13 cellular contexts compared by ENCODE assay signal in genomic region chr16:70696368-70696767, GRCh38. TPM values are rescaled to one million over a fixed set of nuclear protein-coding genes. Genes with fewer than 3 reads are reported as not detected.
DNase-seq lines count a peak whose midpoint lies in the region; ATAC-seq and TF ChIP-seq lines count a peak whose summit lies in the region.
"Had no signal": no experiment of that assay in that cellular context is flagged by ENCODE, and none has a peak within 500 bp of the region (broad histone marks: within the 10 kb centered on the region; RNA-seq: fewer than 3 reads in every experiment).

No MANE protein-coding gene starts in this region.

- H3K4me1 ChIP-seq in adrenal gland (replicated peaks in 1 of 2) = peaks cover 30 to 57% of the 10 kb centered on the region in 2 donors
- peaks cover 8 to 97% (median 62%) of the 10 kb centered on the region in 4 donors for H3K4me1 ChIP-seq in tibial nerve

- H3K4me3 ChIP-seq in adrenal gland (no peak overlapping the region), tibial nerve (no peak overlapping the region)

- no peak for DNase-seq in activated naive CD4-positive, alpha-beta T cell treated with anti-CD3 and anti-CD28 coated beads for 36 hours
- no peak for DNase-seq in activated naive CD4-positive, alpha-beta T cell (lab: John Stamatoyannopoulos, UW)
- DNase-seq in adrenal gland = no peak
- DNase-seq in mesothelial cell of epicardium (ENCODE audit: low spot score in 2 of 2, unreplicated experiment in 2 of 2) = no peak
- DNase-seq in tibial nerve (ENCODE audit: low spot score in 2 of 2) = no peak
- no peak for DNase-seq in Ammon's horn (ENCODE audit: low spot score)
- DNase-seq in mucosa of gallbladder (ENCODE audit: low spot score) = no peak
- no peak for DNase-seq in left colon
- DNase-seq: Karpas-422; NCI-H2081 treated with DMSO at 0.1 percent for 48 hours; nucleus accumbens; stimulated activated CD4-positive, alpha-beta T cell treated with anti-CD3 and anti-CD28 coated beads, Interleukin-2, amount 100 ng/mL, for 48 hours; T-helper 9 cell had no signal

- CTCF ChIA-PET in activated naive CD4-positive, alpha-beta T cell treated with anti-CD3 and anti-CD28 coated beads for 36 hours (lab: Charles Lee) = interaction anchor here (0.8 to 2.7 kb wide), 2 partner anchors 16 to 75 kb away, joined by 3 to 16 read pairs; no protein-coding TSS in a partner anchor

- intact Hi-C loops in activated naive CD4-positive, alpha-beta T cell treated with anti-CD3 and anti-CD28 coated beads for 36 hours (cut with micrococcal nuclease) = no loop called here
- intact Hi-C loops in adrenal gland (cut with DNase I) (loop anchor here (5.0 kb wide), 2 partner anchors 41 to 46 kb away; no protein-coding TSS in a partner anchor), left colon (cut with DNase I, micrococcal nuclease) (no loop called here)

- H3K36me3 ChIP-seq in adrenal gland (replicated peaks in 1 of 2) (peaks cover 0 to 6% of the 10 kb centered on the region in 2 donors), tibial nerve (peaks cover 0 to 3% (median 0%) of the 10 kb centered on the region in 3 donors)

- TF ChIP-seq CTCF in adrenal gland (IDR thresholded peaks at IDR 0.05) (no peak), mesothelial cell of epicardium (IDR thresholded peaks at IDR 0.05; ENCODE audit: unreplicated experiment) (no peak), tibial nerve (IDR thresholded peaks at IDR 0.05) (no peak)

- no peaks in the 10 kb centered on the region for H3K27me3 Mint-ChIP-seq in activated naive CD4-positive, alpha-beta T cell treated with anti-CD3 and anti-CD28 coated beads for 36 hours (ENCODE audit: low read depth)
- no peaks in the 10 kb centered on the region for H3K27me3 Mint-ChIP-seq in mesothelial cell of epicardium (ENCODE audit: low read depth)

- H3K9me3 Mint-ChIP-seq in activated naive CD4-positive, alpha-beta T cell treated with anti-CD3 and anti-CD28 coated beads for 36 hours = no peaks in the 10 kb centered on the region
- H3K9me3 Mint-ChIP-seq in mesothelial cell of epicardium = no peaks in the 10 kb centered on the region

- peaks cover 32% of the 10 kb centered on the region for H3K4me1 Mint-ChIP-seq in activated naive CD4-positive, alpha-beta T cell treated with anti-CD3 and anti-CD28 coated beads for 36 hours (ENCODE audit: low read depth)
- peaks cover 46% of the 10 kb centered on the region for H3K4me1 Mint-ChIP-seq in mesothelial cell of epicardium

- no peak for ATAC-seq in left colon

- H3K27ac Mint-ChIP-seq in activated naive CD4-positive, alpha-beta T cell treated with anti-CD3 and anti-CD28 coated beads for 36 hours = peak overlapping the region; percentile 24
- peak overlapping the region; percentile 89 for H3K27ac Mint-ChIP-seq in mesothelial cell of epicardium

- H3K27ac ChIP-seq in adrenal gland (peak overlapping the region in 3 of 5 donors; percentile 38 to 63 (median 48)), tibial nerve (peak overlapping the region; percentile 31 to 92 (median 66))

- no peak for TF ChIP-seq POLR2A in adrenal gland (IDR thresholded peaks at IDR 0.05)
- no peak for TF ChIP-seq POLR2A in tibial nerve (IDR thresholded peaks at IDR 0.05)

- H3K36me3 Mint-ChIP-seq in activated naive CD4-positive, alpha-beta T cell treated with anti-CD3 and anti-CD28 coated beads for 36 hours (ENCODE audit: low read depth) = peaks cover 3% of the 10 kb centered on the region
- H3K36me3 Mint-ChIP-seq in mesothelial cell of epicardium = peaks cover 2% of the 10 kb centered on the region

- no peak for TF ChIP-seq EP300 in tibial nerve (IDR thresholded peaks at IDR 0.05)

- H3K9me3 ChIP-seq in adrenal gland (replicated peaks in 1 of 3) (no peaks in the 10 kb centered on the region), tibial nerve (no peaks in the 10 kb centered on the region)

- WGBS in adrenal gland, 4 donors = 96 to 99% (median 98%) methylated on average over 7 to 8 of the region's 8 CpGs
- WGBS in tibial nerve, 2 donors = 94 to 97% methylated on average over 8 of the region's 8 CpGs

- H3K27me3 ChIP-seq in adrenal gland (no peaks in the 10 kb centered on the region), tibial nerve (no peaks in the 10 kb centered on the region)

- H3K4me3 Mint-ChIP-seq in activated naive CD4-positive, alpha-beta T cell treated with anti-CD3 and anti-CD28 coated beads for 36 hours = no peak overlapping the region
- H3K4me3 Mint-ChIP-seq in mesothelial cell of epicardium = no peak overlapping the region

RNA-seq across cellular contexts. Expression of gene MTSS2, which starts 10.5 kb away (rescaled TPM):
- total RNA-seq in activated naive CD4-positive, alpha-beta T cell treated with anti-CD3 and anti-CD28 coated beads for 36 hours = 1 to 10 TPM; 2.0 TPM
- 100 to 1,000 TPM in 1 of 8 donors, 10 to 100 TPM in 7; 60.1 to 127 (median 76.2) TPM for total RNA-seq in adrenal gland
- 100 to 1,000 TPM in 1 of 3 donors, 10 to 100 TPM in 2; 32.4 to 145 (median 39.2) TPM for polyA plus RNA-seq in adrenal gland
- 100 to 104 TPM (median 102 TPM) in 3 replicates for total RNA-seq in mesothelial cell of epicardium
- 10 to 100 TPM; 24.1 to 40.6 (median 35.4) TPM for total RNA-seq in tibial nerve
- total RNA-seq in mucosa of gallbladder = 113 TPM
- 10 to 100 TPM; 21.5 to 28.3 TPM for total RNA-seq in left colon

RNA-seq across cellular contexts. Expression of gene IL34, which starts 50.0 kb away (rescaled TPM):
- total RNA-seq in activated naive CD4-positive, alpha-beta T cell treated with anti-CD3 and anti-CD28 coated beads for 36 hours = not detected
- total RNA-seq in adrenal gland (10 to 100 TPM; 16.8 to 62.9 (median 40.3) TPM), mesothelial cell of epicardium (1.3 to 2.1 TPM (median 1.4 TPM) in 3 replicates), tibial nerve (10 to 100 TPM; 49.6 to 89.4 (median 60.9) TPM), mucosa of gallbladder (3.5 TPM), left colon (1 to 10 TPM in 1 of 2 donors, under 1 TPM in 1; 0.89 to 1.5 TPM)
- polyA plus RNA-seq in adrenal gland = 10 to 100 TPM in 2 of 3 donors, 1 to 10 TPM in 1; 3.2 to 36.5 (median 35.0) TPM

Comparison
In these comparisons a context has a peak if more than half of its experiments do, and no peak if none do; other contexts are left out.
1. RNA of gene MTSS2, which starts 10.5 kb away (total RNA-seq): 113 TPM in mucosa of gallbladder (single experiment), 100 to 104 TPM in mesothelial cell of epicardium, 60.1 to 127 TPM in adrenal gland, 24.1 to 40.6 TPM in tibial nerve and 21.5 to 28.3 TPM in left colon; 2.0 TPM in activated naive CD4-positive, alpha-beta T cell treated with anti-CD3 and anti-CD28 coated beads for 36 hours; every median in the first group is over 4 times any median in the second.
2. intact Hi-C loops: an anchor here in adrenal gland (5.0 kb wide); none called in activated naive CD4-positive, alpha-beta T cell treated with anti-CD3 and anti-CD28 coated beads for 36 hours and left colon.